In the genomic region with DNA sequence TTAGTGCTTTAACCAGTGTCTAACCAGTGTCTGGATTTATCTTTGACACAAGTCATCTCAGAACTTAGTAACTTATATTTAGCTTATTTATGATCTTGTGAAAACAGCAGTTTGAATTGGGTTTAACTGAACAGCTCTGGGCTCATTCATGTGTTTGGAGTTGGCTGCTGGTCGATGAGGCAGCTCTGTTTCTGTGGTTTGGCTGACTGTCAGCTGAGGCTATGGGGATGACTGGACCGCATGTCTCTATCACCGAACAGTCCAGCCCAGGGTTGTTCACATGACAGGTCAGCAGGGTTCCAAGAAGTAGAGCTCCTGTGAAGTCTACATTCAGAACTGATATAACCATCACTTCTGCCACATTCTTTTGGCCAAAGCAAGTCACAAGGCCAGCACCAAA, we compare ENCODE assay signal across 1 cellular context.
A peak's percentile ranks its signal among the peaks of the same experiment; 100 is the strongest.
TF ChIP-seq lines count a peak whose summit lies in the region.

No MANE protein-coding gene starts in this region.

TF ChIP-seq in GM12878, 131 proteins besides CTCF, POLR2A, EP300 and RAD21 (continued from another document and continues in another):
- TF ChIP-seq, protein P1, sequence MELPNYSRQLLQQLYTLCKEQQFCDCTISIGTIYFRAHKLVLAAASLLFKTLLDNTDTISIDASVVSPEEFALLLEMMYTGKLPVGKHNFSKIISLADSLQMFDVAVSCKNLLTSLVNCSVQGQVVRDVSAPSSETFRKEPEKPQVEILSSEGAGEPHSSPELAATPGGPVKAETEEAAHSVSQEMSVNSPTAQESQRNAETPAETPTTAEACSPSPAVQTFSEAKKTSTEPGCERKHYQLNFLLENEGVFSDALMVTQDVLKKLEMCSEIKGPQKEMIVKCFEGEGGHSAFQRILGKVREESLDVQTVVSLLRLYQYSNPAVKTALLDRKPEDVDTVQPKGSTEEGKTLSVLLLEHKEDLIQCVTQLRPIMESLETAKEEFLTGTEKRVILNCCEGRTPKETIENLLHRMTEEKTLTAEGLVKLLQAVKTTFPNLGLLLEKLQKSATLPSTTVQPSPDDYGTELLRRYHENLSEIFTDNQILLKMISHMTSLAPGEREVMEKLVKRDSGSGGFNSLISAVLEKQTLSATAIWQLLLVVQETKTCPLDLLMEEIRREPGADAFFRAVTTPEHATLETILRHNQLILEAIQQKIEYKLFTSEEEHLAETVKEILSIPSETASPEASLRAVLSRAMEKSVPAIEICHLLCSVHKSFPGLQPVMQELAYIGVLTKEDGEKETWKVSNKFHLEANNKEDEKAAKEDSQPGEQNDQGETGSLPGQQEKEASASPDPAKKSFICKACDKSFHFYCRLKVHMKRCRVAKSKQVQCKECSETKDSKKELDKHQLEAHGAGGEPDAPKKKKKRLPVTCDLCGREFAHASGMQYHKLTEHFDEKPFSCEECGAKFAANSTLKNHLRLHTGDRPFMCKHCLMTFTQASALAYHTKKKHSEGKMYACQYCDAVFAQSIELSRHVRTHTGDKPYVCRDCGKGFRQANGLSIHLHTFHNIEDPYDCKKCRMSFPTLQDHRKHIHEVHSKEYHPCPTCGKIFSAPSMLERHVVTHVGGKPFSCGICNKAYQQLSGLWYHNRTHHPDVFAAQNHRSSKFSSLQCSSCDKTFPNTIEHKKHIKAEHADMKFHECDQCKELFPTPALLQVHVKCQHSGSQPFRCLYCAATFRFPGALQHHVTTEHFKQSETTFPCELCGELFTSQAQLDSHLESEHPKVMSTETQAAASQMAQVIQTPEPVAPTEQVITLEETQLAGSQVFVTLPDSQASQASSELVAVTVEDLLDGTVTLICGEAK (IDR thresholded peaks at IDR 0.05; ENCODE audit: borderline replicate concordance), result no peak
- no peak for TF ChIP-seq BACH1 (IDR thresholded peaks at IDR 0.05; ENCODE audit: borderline replicate concordance)
- TF ChIP-seq ATF7 (IDR thresholded peaks at IDR 0.05; ENCODE audit: low read depth), result peak; percentile 65
- peak; percentile 47; the same call in 1 of the 2 replicates for TF ChIP-seq POLR2AphosphoS5 (IDR thresholded peaks at IDR 0.05; ENCODE audit: low read length)
- TF ChIP-seq PBX3 (IDR thresholded peaks at IDR 0.05; ENCODE audit: insufficient replicate concordance, low read depth, low read length), result peak; percentile 17
- TF ChIP-seq EGR1 (IDR thresholded peaks at IDR 0.05; ENCODE audit: borderline replicate concordance in 1 of 2, low read depth in 2 of 2, low read length in 2 of 2), result no peak
- 0 out of 2 replicates have a peak, but pooled peaks have one; percentile 57 for TF ChIP-seq TBL1XR1 (IDR thresholded peaks at IDR 0.05; ENCODE audit: low read depth, low read length)
- TF ChIP-seq RCOR1 (conservative IDR thresholded peaks at IDR 0.05; ENCODE audit: low read depth, low read length), result no peak
- peak; percentile 49 to 75; a peak in 3 of 4 replicates for TF ChIP-seq IKZF2 (IDR thresholded peaks at IDR 0.05)
- TF ChIP-seq BMI1 (IDR thresholded peaks at IDR 0.05; ENCODE audit: borderline replicate concordance), result peak; percentile 19; the same call in 1 of the 2 replicates
- peak; percentile 80 for TF ChIP-seq MTA2 (IDR thresholded peaks at IDR 0.05; ENCODE audit: low read depth)
- 0 out of 4 replicates have a peak, but pooled peaks of 1 of the 2 experiments have one; percentile 47 for TF ChIP-seq SRF (IDR thresholded peaks at IDR 0.05; ENCODE audit: low read depth in 2 of 2, low read length in 2 of 2)
- TF ChIP-seq, protein P2, sequence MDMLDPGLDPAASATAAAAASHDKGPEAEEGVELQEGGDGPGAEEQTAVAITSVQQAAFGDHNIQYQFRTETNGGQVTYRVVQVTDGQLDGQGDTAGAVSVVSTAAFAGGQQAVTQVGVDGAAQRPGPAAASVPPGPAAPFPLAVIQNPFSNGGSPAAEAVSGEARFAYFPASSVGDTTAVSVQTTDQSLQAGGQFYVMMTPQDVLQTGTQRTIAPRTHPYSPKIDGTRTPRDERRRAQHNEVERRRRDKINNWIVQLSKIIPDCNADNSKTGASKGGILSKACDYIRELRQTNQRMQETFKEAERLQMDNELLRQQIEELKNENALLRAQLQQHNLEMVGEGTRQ (IDR thresholded peaks at IDR 0.05; ENCODE audit: borderline replicate concordance, low read depth, low read length), result peak; percentile 50; the same call in 1 of the 2 replicates
- TF ChIP-seq MYC (IDR thresholded peaks at IDR 0.05; ENCODE audit: insufficient read depth, insufficient read length, insufficient replicate concordance, low read length, severe bottlenecking), result no peak
- TF ChIP-seq GABPA (IDR thresholded peaks at IDR 0.05; ENCODE audit: low read depth), result 0 out of 2 replicates have a peak, but pooled peaks have one; percentile 48
- TF ChIP-seq MEF2A (IDR thresholded peaks at IDR 0.05; ENCODE audit: insufficient read depth, low read depth, low read length), result peak; percentile 97
- TF ChIP-seq FOXM1 (IDR thresholded peaks at IDR 0.05; ENCODE audit: low read depth, low read length), result peak; percentile 96
- 0 out of 4 replicates have a peak, but pooled peaks of 1 of the 2 experiments have one; percentile 51 for TF ChIP-seq CEBPB (IDR thresholded peaks at IDR 0.05; ENCODE audit: borderline replicate concordance in 1 of 2, low read depth in 2 of 2, low read length in 2 of 2)
- peak; percentile 71; the same call in 1 of the 2 replicates for TF ChIP-seq IRF4 (IDR thresholded peaks at IDR 0.05; ENCODE audit: low read depth, low read length)
- no peak for TF ChIP-seq SMAD5 (IDR thresholded peaks at IDR 0.05; ENCODE audit: low read depth)
- TF ChIP-seq CHD1 (IDR thresholded peaks at IDR 0.05; ENCODE audit: low read depth, low read length), result no peak
- TF ChIP-seq SIN3A (IDR thresholded peaks at IDR 0.05; ENCODE audit: low read depth, low read length), result no peak
- peak; percentile 68 for TF ChIP-seq TCF12 (IDR thresholded peaks at IDR 0.05; ENCODE audit: low read depth, low read length)
- TF ChIP-seq ETV6 (conservative IDR thresholded peaks at IDR 0.05 in 1 of 2, IDR thresholded peaks at IDR 0.05 in 1 of 2; ENCODE audit: borderline replicate concordance in 1 of 2, low read depth in 1 of 2), result peak in 1 of 2 experiments; percentile 83; a peak in 1 of 4 replicates
- TF ChIP-seq E4F1 (IDR thresholded peaks at IDR 0.05; ENCODE audit: borderline replicate concordance, partially characterized antibody), result no peak
- peak; percentile 51; the same call in 1 of the 2 replicates for TF ChIP-seq CHD2 (IDR thresholded peaks at IDR 0.05; ENCODE audit: borderline replicate concordance, low read depth, low read length)
- TF ChIP-seq CBX5 (IDR thresholded peaks at IDR 0.05; ENCODE audit: low read depth), result peak; percentile 76; the same call in 1 of the 2 replicates
- TF ChIP-seq BCL11A (IDR thresholded peaks at IDR 0.05; ENCODE audit: low read depth, low read length), result peak; percentile 86
- TF ChIP-seq ZNF687 (IDR thresholded peaks at IDR 0.05), result peak; percentile 52; the same call in 1 of the 2 replicates
- no peak for TF ChIP-seq ZNF217 (IDR thresholded peaks at IDR 0.05)
- TF ChIP-seq RUNX3 (IDR thresholded peaks at IDR 0.05; ENCODE audit: low read length), result peak; percentile 100
- 0 out of 2 replicates have a peak, but pooled peaks have one; percentile 41 for TF ChIP-seq MLLT1 (IDR thresholded peaks at IDR 0.05)
- TF ChIP-seq NFYA (IDR thresholded peaks at IDR 0.05; ENCODE audit: borderline replicate concordance, low read depth, low read length), result no peak
- TF ChIP-seq, protein P3, sequence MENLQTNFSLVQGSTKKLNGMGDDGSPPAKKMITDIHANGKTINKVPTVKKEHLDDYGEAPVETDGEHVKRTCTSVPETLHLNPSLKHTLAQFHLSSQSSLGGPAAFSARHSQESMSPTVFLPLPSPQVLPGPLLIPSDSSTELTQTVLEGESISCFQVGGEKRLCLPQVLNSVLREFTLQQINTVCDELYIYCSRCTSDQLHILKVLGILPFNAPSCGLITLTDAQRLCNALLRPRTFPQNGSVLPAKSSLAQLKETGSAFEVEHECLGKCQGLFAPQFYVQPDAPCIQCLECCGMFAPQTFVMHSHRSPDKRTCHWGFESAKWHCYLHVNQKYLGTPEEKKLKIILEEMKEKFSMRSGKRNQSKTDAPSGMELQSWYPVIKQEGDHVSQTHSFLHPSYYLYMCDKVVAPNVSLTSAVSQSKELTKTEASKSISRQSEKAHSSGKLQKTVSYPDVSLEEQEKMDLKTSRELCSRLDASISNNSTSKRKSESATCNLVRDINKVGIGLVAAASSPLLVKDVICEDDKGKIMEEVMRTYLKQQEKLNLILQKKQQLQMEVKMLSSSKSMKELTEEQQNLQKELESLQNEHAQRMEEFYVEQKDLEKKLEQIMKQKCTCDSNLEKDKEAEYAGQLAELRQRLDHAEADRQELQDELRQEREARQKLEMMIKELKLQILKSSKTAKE (IDR thresholded peaks at IDR 0.05; ENCODE audit: low read depth, poor library complexity, severe bottlenecking), result peak; percentile 95
- TF ChIP-seq BCLAF1 (IDR thresholded peaks at IDR 0.05), result no peak
